Comparison of ENCODE assay signal across 22 cellular contexts in the genomic region with DNA sequence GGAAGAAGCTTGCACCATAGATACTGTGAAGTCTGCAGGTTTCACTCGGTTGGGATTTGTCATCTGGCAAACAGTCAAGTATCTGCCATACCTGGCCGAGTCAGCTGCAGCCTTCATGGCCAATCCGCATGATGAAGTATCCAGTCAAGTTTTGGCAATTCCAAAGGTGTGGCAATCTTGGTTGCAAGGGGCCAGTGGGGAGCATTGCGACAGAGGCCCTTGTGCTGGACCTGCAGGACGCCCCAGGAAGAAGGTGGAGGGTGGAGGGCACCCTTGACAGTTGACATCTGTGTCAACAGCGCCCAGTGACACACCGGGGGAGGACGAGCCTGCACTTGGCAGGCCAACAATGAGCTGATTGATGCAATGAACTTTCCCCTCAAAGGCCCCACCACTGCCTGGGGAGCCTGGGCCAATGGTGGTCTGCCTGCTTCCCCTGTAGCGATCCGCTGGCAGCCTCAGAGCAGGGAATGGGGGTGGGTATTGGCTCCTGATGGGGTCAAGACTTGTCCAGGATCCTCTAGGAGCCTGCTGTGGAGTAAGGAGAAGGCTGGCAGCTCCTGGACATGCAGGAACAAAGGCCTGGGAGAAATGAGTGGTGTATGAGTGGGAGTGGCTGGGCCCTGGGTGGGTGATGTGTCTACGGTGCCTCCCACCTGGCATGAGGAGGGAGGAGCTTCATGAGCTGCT.
DNase-seq lines count a peak whose midpoint lies in the region; ATAC-seq and TF ChIP-seq lines count a peak whose summit lies in the region.
"Had no signal": no experiment of that assay in that cellular context is flagged by ENCODE, and none has a peak within 500 bp of the region (broad histone marks: within the 10 kb centered on the region; RNA-seq: fewer than 3 reads in every experiment).

No MANE protein-coding gene starts in this region.

- peak; percentile 21 to 23 for ATAC-seq in natural killer cell treated with Interleukin-12 subunit alpha and Interleukin-12 subunit beta and Interleukin-15 and Interleukin-18, amount 100 ng/mL, for 72 hours
- ATAC-seq in natural killer cell (no peak), RWPE2 (ENCODE audit: low read depth) (peak; percentile 75), GM19467 (IDR thresholded peaks at IDR 0.05; ENCODE audit: unreplicated experiment) (no peak), GM18868 (IDR thresholded peaks at IDR 0.05; ENCODE audit: unreplicated experiment) (no peak)
- ATAC-seq: activated T-cell treated with anti-CD3 and anti-CD28 coated beads, Interleukin-2, amount 50 U/mL, for 4 hours; GM12878; stimulated activated effector memory CD8-positive, alpha-beta T cell treated with anti-CD3 and anti-CD28 coated beads, Interleukin-12 subunit alpha, Interleukin-12 subunit beta, amount 100 ng/mL, for 72 hours had no signal

- H3K36me3 Mint-ChIP-seq in natural killer cell treated with Interleukin-12 subunit alpha and Interleukin-12 subunit beta and Interleukin-15 and Interleukin-18, amount 100 ng/mL, for 72 hours, result peaks cover 9% of the 10 kb centered on the region
- H3K36me3 Mint-ChIP-seq in natural killer cell, result peaks cover 7% of the 10 kb centered on the region
- H3K36me3 Mint-ChIP-seq: activated naive CD4-positive, alpha-beta T cell treated with anti-CD3 and anti-CD28 coated beads, Interleukin-2, amount 10 ng/mL, durations not matched to agents 7 days and 5 days; memory B cell; stimulated activated effector memory CD8-positive, alpha-beta T cell treated with anti-CD3 and anti-CD28 coated beads, Interleukin-12 subunit alpha, Interleukin-12 subunit beta, amount 100 ng/mL, for 72 hours had no signal

- peaks cover 7% of the 10 kb centered on the region for H3K9me3 Mint-ChIP-seq in natural killer cell treated with Interleukin-12 subunit alpha and Interleukin-12 subunit beta and Interleukin-15 and Interleukin-18, amount 100 ng/mL, for 72 hours
- peaks cover 2 to 4% of the 10 kb centered on the region in 2 donors for H3K9me3 Mint-ChIP-seq in natural killer cell
- H3K9me3 Mint-ChIP-seq: H9 had no signal

- H3K27me3 Mint-ChIP-seq in natural killer cell treated with Interleukin-12 subunit alpha and Interleukin-12 subunit beta and Interleukin-15 and Interleukin-18, amount 100 ng/mL, for 72 hours, result peaks cover 19 to 35% of the 10 kb centered on the region in 2 donors
- peaks cover 10 to 11% of the 10 kb centered on the region in 2 donors for H3K27me3 Mint-ChIP-seq in natural killer cell (ENCODE audit: low read depth in 2 of 2)

- intact Hi-C loops in natural killer cell (cut with micrococcal nuclease), result no loop called here
- intact Hi-C loops in esophagus squamous epithelium (cut with DNase I), result no loop called here

- H3K4me1 ChIP-seq in RWPE2 (ENCODE audit: insufficient read depth, poor library complexity, severe bottlenecking) (peaks cover 38% of the 10 kb centered on the region), esophagus squamous epithelium (peaks cover 17 to 71% (median 23%) of the 10 kb centered on the region in 3 donors)

- H3K4me1 Mint-ChIP-seq in natural killer cell treated with Interleukin-12 subunit alpha and Interleukin-12 subunit beta and Interleukin-15 and Interleukin-18, amount 100 ng/mL, for 72 hours (ENCODE audit: low read depth in 2 of 2), result no peaks in the 10 kb centered on the region
- no peaks in the 10 kb centered on the region for H3K4me1 Mint-ChIP-seq in natural killer cell
- H3K4me1 Mint-ChIP-seq: activated naive CD4-positive, alpha-beta T cell treated with anti-CD3 and anti-CD28 coated beads, Interleukin-2, amount 10 ng/mL, durations not matched to agents 7 days and 5 days; H9; memory B cell; stimulated activated effector memory CD8-positive, alpha-beta T cell treated with anti-CD3 and anti-CD28 coated beads, Interleukin-12 subunit alpha, Interleukin-12 subunit beta, amount 100 ng/mL, for 72 hours had no signal

- H3K27me3 ChIP-seq in RWPE2 (ENCODE audit: insufficient read depth, poor library complexity, severe bottlenecking), result no peaks in the 10 kb centered on the region
- H3K27me3 ChIP-seq in esophagus squamous epithelium, result no peaks in the 10 kb centered on the region

- TF ChIP-seq POLR2A in esophagus squamous epithelium (IDR thresholded peaks at IDR 0.05), result no peak

- WGBS in esophagus squamous epithelium, 2 donors, result 18 to 46% methylated on average over 2 of the region's 11 CpGs

- peaks cover 5% of the 10 kb centered on the region for H3K9me3 ChIP-seq in RWPE2 (ENCODE audit: severe bottlenecking)
- H3K9me3 ChIP-seq in esophagus squamous epithelium, result peaks cover 0 to 22% (median 0%) of the 10 kb centered on the region in 3 donors

- no peak overlapping the region for H3K27ac Mint-ChIP-seq in natural killer cell treated with Interleukin-12 subunit alpha and Interleukin-12 subunit beta and Interleukin-15 and Interleukin-18, amount 100 ng/mL, for 72 hours
- no peak overlapping the region for H3K27ac Mint-ChIP-seq in natural killer cell
- H3K27ac Mint-ChIP-seq: activated naive CD4-positive, alpha-beta T cell treated with anti-CD3 and anti-CD28 coated beads, Interleukin-2, amount 10 ng/mL, durations not matched to agents 7 days and 5 days; H9; memory B cell; stimulated activated effector memory CD8-positive, alpha-beta T cell treated with anti-CD3 and anti-CD28 coated beads, Interleukin-12 subunit alpha, Interleukin-12 subunit beta, amount 100 ng/mL, for 72 hours had no signal

- TF ChIP-seq CTCF in natural killer cell (IDR thresholded peaks at IDR 0.05), result no peak
- TF ChIP-seq CTCF in RWPE2 (IDR thresholded peaks at IDR 0.05; ENCODE audit: poor library complexity, severe bottlenecking), result no peak
- TF ChIP-seq CTCF in esophagus squamous epithelium (IDR thresholded peaks at IDR 0.05), result no peak

- no peak overlapping the region for H3K4me3 Mint-ChIP-seq in natural killer cell treated with Interleukin-12 subunit alpha and Interleukin-12 subunit beta and Interleukin-15 and Interleukin-18, amount 100 ng/mL, for 72 hours
- no peak overlapping the region for H3K4me3 Mint-ChIP-seq in natural killer cell
- H3K4me3 Mint-ChIP-seq: activated naive CD4-positive, alpha-beta T cell treated with anti-CD3 and anti-CD28 coated beads, Interleukin-2, amount 10 ng/mL, durations not matched to agents 7 days and 5 days; activated T-cell treated with anti-CD3 and anti-CD28 coated beads, Interleukin-2, amount 50 U/mL, for 4 hours; H9; memory B cell; stimulated activated effector memory CD8-positive, alpha-beta T cell treated with anti-CD3 and anti-CD28 coated beads, Interleukin-12 subunit alpha, Interleukin-12 subunit beta, amount 100 ng/mL, for 72 hours had no signal

- H3K4me3 ChIP-seq in RWPE2 (ENCODE audit: severe bottlenecking), result no peak overlapping the region
- H3K4me3 ChIP-seq in esophagus squamous epithelium, result no peak overlapping the region
- H3K4me3 ChIP-seq: GM12878, smooth muscle cell had no signal

- H3K27ac ChIP-seq in RWPE2 (ENCODE audit: poor library complexity, severe bottlenecking) (peak overlapping the region; percentile 59), esophagus squamous epithelium (peak overlapping the region; percentile 86 to 92 (median 90))

- H3K36me3 ChIP-seq in RWPE2 (ENCODE audit: low read depth), result no peaks in the 10 kb centered on the region
- H3K36me3 ChIP-seq in esophagus squamous epithelium, result no peaks in the 10 kb centered on the region

- DNase-seq in natural killer cell treated with Interleukin-12 subunit alpha and Interleukin-12 subunit beta and Interleukin-15 and Interleukin-18, amount 100 ng/mL, for 72 hours (ENCODE audit: low spot score), result no peak
- DNase-seq in natural killer cell (no peak), RWPE2 (ENCODE audit: low spot score) (peak; percentile 95), esophagus squamous epithelium (lab: John Stamatoyannopoulos, UW) (no peak), hippocampal formation (lab: John Stamatoyannopoulos, UW) (no peak), epidermal melanocyte (ENCODE audit: insufficient read length, low spot score) (no peak)
- DNase-seq: activated CD4-positive, alpha-beta T cell treated with anti-CD3 and anti-CD28 coated beads for 48 hours; activated naive CD4-positive, alpha-beta T cell treated with anti-CD3 and anti-CD28 coated beads, Interleukin-2, amount 10 ng/mL, durations not matched to agents 7 days and 5 days; activated T-cell treated with anti-CD3 and anti-CD28 coated beads, Interleukin-2, amount 50 U/mL, for 4 hours; amniotic stem cell; glutamatergic neuron; H9; IMR-90; NCI-H1694; NCI-H526 treated with DMSO at 0.1 percent for 48 hours; nucleus accumbens had no signal

Comparison
In these comparisons a context has a peak if more than half of its experiments do, and no peak if none do; other contexts are left out.
1. ATAC-seq: peak in natural killer cell treated with Interleukin-12 subunit alpha and Interleukin-12 subunit beta and Interleukin-15 and Interleukin-18, amount 100 ng/mL, for 72 hours (2 of 2) and RWPE2 (single experiment); none in natural killer cell (0 of 3), GM19467 (single experiment) and GM18868 (single experiment).